ENCODE assay signal across 8 cellular contexts in the genomic region with DNA sequence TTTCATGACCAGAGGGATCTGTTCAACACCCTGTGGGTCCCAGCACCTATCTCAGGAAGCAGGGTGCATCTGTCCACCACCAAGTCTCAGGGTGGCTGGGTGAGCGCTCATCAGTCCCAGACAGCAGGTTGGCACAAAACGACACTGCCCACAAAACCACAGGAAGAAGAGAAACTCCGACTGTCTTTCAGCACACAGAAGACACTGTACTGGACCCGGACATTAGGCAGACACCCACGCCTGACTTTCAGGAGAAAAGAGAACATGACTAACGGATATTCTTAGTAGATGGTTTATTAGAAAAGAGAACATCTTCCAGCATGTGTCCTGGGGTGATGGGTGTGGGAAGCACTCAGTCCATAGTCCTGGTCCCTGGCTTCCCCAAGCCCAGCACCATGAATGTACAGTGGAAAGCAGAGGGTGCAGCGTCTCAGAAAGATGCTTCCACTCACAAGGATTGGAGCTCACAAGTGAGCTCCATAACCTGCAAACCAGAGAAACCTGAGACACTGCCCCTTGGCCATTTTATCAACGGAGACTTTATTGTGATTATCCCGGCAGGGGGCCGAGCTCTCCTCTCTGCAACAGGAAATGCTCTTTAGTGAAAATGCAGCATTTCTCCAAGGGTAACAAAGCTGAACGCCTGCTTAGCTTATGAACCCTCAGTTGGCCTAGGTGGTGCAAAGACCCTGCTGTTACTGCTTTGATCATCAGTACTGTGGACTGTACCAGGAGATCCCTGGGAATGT. TPM values are rescaled to one million over a fixed set of nuclear protein-coding genes. Genes with fewer than 3 reads are reported as not detected.
DNase-seq lines count a peak whose midpoint lies in the region; ATAC-seq, FAIRE-seq and TF ChIP-seq lines count a peak whose summit lies in the region.

No MANE protein-coding gene starts in this region.

- H3K27ac ChIP-seq in trophoblast cell (ENCODE audit: low read depth, low read length) (no peak overlapping the region), brain microvascular endothelial cell (no peak overlapping the region), testis (peak overlapping the region in 1 of 2 donors; percentile 33)

- H4K91ac ChIP-seq in trophoblast cell (ENCODE audit: low read depth, low read length): no peak overlapping the region

- no peak overlapping the region for H3K23ac ChIP-seq in trophoblast cell (ENCODE audit: low read length)

- no peak overlapping the region for H2BK120ac ChIP-seq in trophoblast cell (ENCODE audit: insufficient read depth, low read length, poor library complexity)

- FAIRE-seq in GM18507 (lab: Jason Lieb, UNC): peak; percentile 86

- DNase-seq in GM18507 (ENCODE audit: extremely low spot score, insufficient read length, low read depth) (no peak), SKM-1 (lab: John Stamatoyannopoulos, UW; ENCODE audit: unreplicated experiment) (peak; percentile 43), trophoblast cell (peak; percentile 10 to 17), brain microvascular endothelial cell (no peak), testis (no peak)
- peak; percentile 46 for DNase-seq in activated naive CD8-positive, alpha-beta T cell treated with anti-CD3 and anti-CD28 coated beads, Interleukin-2, amount 10 ng/mL, durations not matched to agents 7 days and 5 days

- H3K9me3 ChIP-seq in trophoblast cell (ENCODE audit: insufficient read depth, low read depth, low read length) (peaks cover 2% of the 10 kb centered on the region), testis (no peaks in the 10 kb centered on the region)

- H3K79me1 ChIP-seq in trophoblast cell (ENCODE audit: low read length): no peaks in the 10 kb centered on the region

- no peak overlapping the region for H3K18ac ChIP-seq in trophoblast cell (ENCODE audit: low read length)

- H3K4me3 ChIP-seq in trophoblast cell (ENCODE audit: low read depth, low read length) (no peak overlapping the region), brain microvascular endothelial cell (ENCODE audit: low read depth, low read length) (no peak overlapping the region), testis (no peak overlapping the region)

- H2BK12ac ChIP-seq in trophoblast cell (ENCODE audit: low read length): peak overlapping the region; percentile 13

- H3K4me1 ChIP-seq in trophoblast cell (ENCODE audit: control insufficient read depth in 1 of 2, insufficient read depth in 2 of 2, low read length in 2 of 2) (peaks cover 0 to 9% of the 10 kb centered on the region in 2 experiments), testis (peaks cover 16% of the 10 kb centered on the region)

- POLR2A ChIA-PET in activated naive CD8-positive, alpha-beta T cell treated with anti-CD3 and anti-CD28 coated beads, Interleukin-2, amount 10 ng/mL, durations not matched to agents 7 days and 5 days (lab: Charles Lee): interaction anchor here (0.9 to 6.1 kb wide), 10 partner anchors 29 to 75 kb away, joined by 3 to 371 read pairs (median 20); a partner anchor contains a TSS

- H3K4ac ChIP-seq in trophoblast cell (ENCODE audit: low read depth, low read length): no peak overlapping the region

- H4K8ac ChIP-seq in trophoblast cell (ENCODE audit: low read depth, low read length): no peak overlapping the region

- no peaks in the 10 kb centered on the region for H3K27me3 ChIP-seq in trophoblast cell (ENCODE audit: insufficient read depth, low read length)
- H3K27me3 ChIP-seq in brain microvascular endothelial cell (replicated peaks): no peaks in the 10 kb centered on the region
- H3K27me3 ChIP-seq in testis: no peaks in the 10 kb centered on the region

- H2AK5ac ChIP-seq in trophoblast cell (ENCODE audit: low read length): no peak overlapping the region

- no peak overlapping the region for H3K27ac Mint-ChIP-seq in activated naive CD8-positive, alpha-beta T cell treated with anti-CD3 and anti-CD28 coated beads, Interleukin-2, amount 10 ng/mL, durations not matched to agents 7 days and 5 days

- H4K12ac ChIP-seq in trophoblast cell (ENCODE audit: low read depth, low read length): no peak overlapping the region

- no peak overlapping the region for H3K4me2 ChIP-seq in trophoblast cell (ENCODE audit: low read length)

- no peak overlapping the region for H2BK5ac ChIP-seq in trophoblast cell (ENCODE audit: low read depth, low read length, poor library complexity)

- no peaks in the 10 kb centered on the region for H3K9me3 Mint-ChIP-seq in activated naive CD8-positive, alpha-beta T cell treated with anti-CD3 and anti-CD28 coated beads, Interleukin-2, amount 10 ng/mL, durations not matched to agents 7 days and 5 days

- H3K4me1 Mint-ChIP-seq in activated naive CD8-positive, alpha-beta T cell treated with anti-CD3 and anti-CD28 coated beads, Interleukin-2, amount 10 ng/mL, durations not matched to agents 7 days and 5 days: peaks cover 56% of the 10 kb centered on the region

- in situ Hi-C loops in brain microvascular endothelial cell (cut with HindIII; ENCODE audit: low pct_ligation_motif_present, low sequenced_read_pairs): no loop called here

- intact Hi-C loops in testis (cut with DNase I; ENCODE audit: low total_unique reads): no loop called here

- H3K27me3 Mint-ChIP-seq in activated naive CD8-positive, alpha-beta T cell treated with anti-CD3 and anti-CD28 coated beads, Interleukin-2, amount 10 ng/mL, durations not matched to agents 7 days and 5 days: no peaks in the 10 kb centered on the region

- peak; percentile 39 for ATAC-seq in HG02885 (IDR thresholded peaks at IDR 0.05; ENCODE audit: poor library complexity, unreplicated experiment)
- ATAC-seq in activated naive CD8-positive, alpha-beta T cell treated with anti-CD3 and anti-CD28 coated beads, Interleukin-2, amount 10 ng/mL, durations not matched to agents 7 days and 5 days (ENCODE audit: low read depth): peak; percentile 27
- no peak for ATAC-seq in HG03095 (IDR thresholded peaks at IDR 0.05; ENCODE audit: unreplicated experiment)

- H2AFZ ChIP-seq in trophoblast cell (ENCODE audit: insufficient read depth, low read length, poor library complexity): no peak overlapping the region

- TF ChIP-seq POLR2A in testis (IDR thresholded peaks at IDR 0.05): no peak

- no peaks in the 10 kb centered on the region for H3K36me3 ChIP-seq in trophoblast cell (ENCODE audit: control insufficient read depth in 1 of 2, insufficient read depth in 2 of 2, low read length in 2 of 2)
- H3K36me3 ChIP-seq in brain microvascular endothelial cell (replicated peaks): no peaks in the 10 kb centered on the region
- H3K36me3 ChIP-seq in testis (ENCODE audit: low read depth, missing control alignments): no peaks in the 10 kb centered on the region

- H3K36me3 Mint-ChIP-seq in activated naive CD8-positive, alpha-beta T cell treated with anti-CD3 and anti-CD28 coated beads, Interleukin-2, amount 10 ng/mL, durations not matched to agents 7 days and 5 days: no peaks in the 10 kb centered on the region

- no CpG with 5 or more reads among the region's 11 CpGs for WGBS in trophoblast cell (ENCODE audit: extremely low coverage, insufficient coverage, insufficient read length)
- WGBS in testis, 2 donors: 63 to 68% methylated on average over 7 to 11 of the region's 11 CpGs

- no peak overlapping the region for H3K4me3 Mint-ChIP-seq in activated naive CD8-positive, alpha-beta T cell treated with anti-CD3 and anti-CD28 coated beads, Interleukin-2, amount 10 ng/mL, durations not matched to agents 7 days and 5 days

- H3K79me2 ChIP-seq in trophoblast cell (ENCODE audit: control insufficient read depth, insufficient read depth, low read length, poor library complexity): no peaks in the 10 kb centered on the region

- TF ChIP-seq CTCF in brain microvascular endothelial cell (IDR thresholded peaks at IDR 0.05; ENCODE audit: low read depth, low read length, missing control alignments): no peak
- no peak for TF ChIP-seq CTCF in testis (IDR thresholded peaks at IDR 0.05)

- H3K14ac ChIP-seq in trophoblast cell (ENCODE audit: low read length): no peak overlapping the region

- H3K9ac ChIP-seq in trophoblast cell (ENCODE audit: low read length): no peak overlapping the region

RNA-seq across cellular contexts. Expression of a gene that starts 35.8 kb away (rescaled TPM):
- total RNA-seq in activated naive CD8-positive, alpha-beta T cell treated with anti-CD3 and anti-CD28 coated beads, Interleukin-2, amount 10 ng/mL, durations not matched to agents 7 days and 5 days: 100 to 1,000 TPM; 444 to 452 TPM
- 0.15 and 0.19 TPM in 2 replicates for polyA plus RNA-seq in trophoblast cell (2013)
- 10 to 100 TPM in 1 of 2 donors, 1 to 10 TPM in 1; 8.6 to 11.5 TPM for total RNA-seq in testis
- 14.2 TPM for polyA plus RNA-seq in testis (ENCODE audit: insufficient read depth, low read depth, low replicate concordance)

RNA-seq across cellular contexts. Expression of a gene that starts 55.8 kb away (rescaled TPM):
- total RNA-seq in activated naive CD8-positive, alpha-beta T cell treated with anti-CD3 and anti-CD28 coated beads, Interleukin-2, amount 10 ng/mL, durations not matched to agents 7 days and 5 days: not detected
- polyA plus RNA-seq in trophoblast cell (2013): 0.15 and 0.16 TPM in 2 replicates
- 1 to 10 TPM; 2.5 to 3.1 TPM for total RNA-seq in testis
- 4.6 TPM for polyA plus RNA-seq in testis (ENCODE audit: insufficient read depth, low read depth, low replicate concordance)

Comparison
In these comparisons a context has a peak if more than half of its experiments do, and no peak if none do; other contexts are left out.
1. DNase-seq: peak in SKM-1 (single experiment), activated naive CD8-positive, alpha-beta T cell treated with anti-CD3 and anti-CD28 coated beads, Interleukin-2, amount 10 ng/mL, durations not matched to agents 7 days and 5 days (single experiment) and trophoblast cell (2 of 2); none in GM18507 (single experiment), brain microvascular endothelial cell (single experiment) and testis (single experiment).
2. RNA of a gene that starts 35.8 kb away (total RNA-seq): 444 to 452 TPM in activated naive CD8-positive, alpha-beta T cell treated with anti-CD3 and anti-CD28 coated beads, Interleukin-2, amount 10 ng/mL, durations not matched to agents 7 days and 5 days; 8.6 to 11.5 TPM in testis; every median in the first group is over 10 times any median in the second.